In genomic region chr18:46071615-46071893, GRCh38 we compare ENCODE assay signal across 8 cellular contexts. TPM values are rescaled to one million over a fixed set of nuclear protein-coding genes. Genes with fewer than 3 reads are reported as not detected.
DNase-seq lines count a peak whose midpoint lies in the region; ATAC-seq lines count a peak whose summit lies in the region.

No MANE protein-coding gene starts in this region.

- H3K9me3 Mint-ChIP-seq in CD8-positive, alpha-beta memory T cell, result no peaks in the 10 kb centered on the region
- H3K9me3 Mint-ChIP-seq in activated naive CD4-positive, alpha-beta T cell treated with anti-CD3 and anti-CD28 coated beads, Interleukin-2, amount 50 U/mL, for 24 hours, result no peaks in the 10 kb centered on the region
- H3K9me3 Mint-ChIP-seq in stimulated activated naive CD8-positive, alpha-beta T cell treated with anti-CD3 and anti-CD28 coated beads, Interleukin-15, Interleukin-2, amounts not matched to agents 100 ng/mL and 50 ng/mL, for 24 hours, result no peaks in the 10 kb centered on the region

- DNase-seq in CD8-positive, alpha-beta memory T cell, result peak in 1 of 5 donors; percentile 14
- no peak for DNase-seq in RKO (ENCODE audit: low spot score)
- no peak for DNase-seq in GM19240 (ENCODE audit: insufficient read length, low spot score)

- peak overlapping the region in 4 of 8 donors; percentile 1 to 73 (median 32) for H3K27ac Mint-ChIP-seq in CD8-positive, alpha-beta memory T cell
- H3K27ac Mint-ChIP-seq in activated naive CD4-positive, alpha-beta T cell treated with anti-CD3 and anti-CD28 coated beads, Interleukin-2, amount 50 U/mL, for 24 hours, result no peak overlapping the region
- peak overlapping the region; percentile 75 for H3K27ac Mint-ChIP-seq in stimulated activated naive CD8-positive, alpha-beta T cell treated with anti-CD3 and anti-CD28 coated beads, Interleukin-15, Interleukin-2, amounts not matched to agents 100 ng/mL and 50 ng/mL, for 24 hours

- H3K4me3 ChIP-seq in CD8-positive, alpha-beta memory T cell (ENCODE audit: low read length), result peak overlapping the region; percentile 60
- peak overlapping the region; percentile 68 for H3K4me3 ChIP-seq in iPS-18c (ENCODE audit: insufficient read depth, low read depth, low read length)

- no peaks in the 10 kb centered on the region for H3K36me3 Mint-ChIP-seq in CD8-positive, alpha-beta memory T cell
- no peaks in the 10 kb centered on the region for H3K36me3 Mint-ChIP-seq in activated naive CD4-positive, alpha-beta T cell treated with anti-CD3 and anti-CD28 coated beads, Interleukin-2, amount 50 U/mL, for 24 hours
- peaks cover 17% of the 10 kb centered on the region for H3K36me3 Mint-ChIP-seq in stimulated activated naive CD8-positive, alpha-beta T cell treated with anti-CD3 and anti-CD28 coated beads, Interleukin-15, Interleukin-2, amounts not matched to agents 100 ng/mL and 50 ng/mL, for 24 hours (ENCODE audit: low read depth)

- H3K36me3 ChIP-seq in CD8-positive, alpha-beta memory T cell (ENCODE audit: insufficient read depth, low read length), result no peaks in the 10 kb centered on the region

- CTCF ChIA-PET in CD8-positive, alpha-beta memory T cell (lab: Charles Lee), result interaction anchor here (0.8 to 1.4 kb wide), 5 partner anchors 16 to 384 kb away, joined by 3 to 6 read pairs (median 3); a partner anchor contains a TSS

- H3K4me3 Mint-ChIP-seq in CD8-positive, alpha-beta memory T cell, result peak overlapping the region; percentile 62 to 93 (median 80)
- peak overlapping the region; percentile 84 for H3K4me3 Mint-ChIP-seq in activated naive CD4-positive, alpha-beta T cell treated with anti-CD3 and anti-CD28 coated beads, Interleukin-2, amount 50 U/mL, for 24 hours
- H3K4me3 Mint-ChIP-seq in stimulated activated naive CD8-positive, alpha-beta T cell treated with anti-CD3 and anti-CD28 coated beads, Interleukin-15, Interleukin-2, amounts not matched to agents 100 ng/mL and 50 ng/mL, for 24 hours, result peak overlapping the region; percentile 85

- H3K27ac ChIP-seq in CD8-positive, alpha-beta memory T cell (ENCODE audit: low read depth, low read length), result peak overlapping the region; percentile 64

- no peaks in the 10 kb centered on the region for H3K9me3 ChIP-seq in CD8-positive, alpha-beta memory T cell (ENCODE audit: low read length)
- no peaks in the 10 kb centered on the region for H3K9me3 ChIP-seq in iPS-18c (ENCODE audit: control insufficient read depth, insufficient read depth, low read length)

- POLR2A ChIA-PET in CD8-positive, alpha-beta memory T cell (lab: Charles Lee), result interaction anchor here (0.5 to 1.5 kb wide), 3 partner anchors 10 to 38 kb away, joined by 4 to 5 read pairs (median 4); partner anchors contain the start of gene ATP5F1A

- ATAC-seq in HG02885 (IDR thresholded peaks at IDR 0.05; ENCODE audit: poor library complexity, unreplicated experiment), result peak; percentile 18
- no peak for ATAC-seq in HG02840 (IDR thresholded peaks at IDR 0.05; ENCODE audit: low FRiP score, unreplicated experiment)

- H3K27me3 Mint-ChIP-seq in CD8-positive, alpha-beta memory T cell, result peaks cover 0 to 1% of the 10 kb centered on the region in 2 donors
- H3K27me3 Mint-ChIP-seq in activated naive CD4-positive, alpha-beta T cell treated with anti-CD3 and anti-CD28 coated beads, Interleukin-2, amount 50 U/mL, for 24 hours, result no peaks in the 10 kb centered on the region
- H3K27me3 Mint-ChIP-seq in stimulated activated naive CD8-positive, alpha-beta T cell treated with anti-CD3 and anti-CD28 coated beads, Interleukin-15, Interleukin-2, amounts not matched to agents 100 ng/mL and 50 ng/mL, for 24 hours, result no peaks in the 10 kb centered on the region

- peaks cover 45% of the 10 kb centered on the region for H3K4me1 ChIP-seq in CD8-positive, alpha-beta memory T cell (ENCODE audit: insufficient read depth, low read length)

- peaks cover 37 to 45% (median 38%) of the 10 kb centered on the region in 3 donors for H3K4me1 Mint-ChIP-seq in CD8-positive, alpha-beta memory T cell
- H3K4me1 Mint-ChIP-seq in activated naive CD4-positive, alpha-beta T cell treated with anti-CD3 and anti-CD28 coated beads, Interleukin-2, amount 50 U/mL, for 24 hours, result peaks cover 47% of the 10 kb centered on the region
- peaks cover 45% of the 10 kb centered on the region for H3K4me1 Mint-ChIP-seq in stimulated activated naive CD8-positive, alpha-beta T cell treated with anti-CD3 and anti-CD28 coated beads, Interleukin-15, Interleukin-2, amounts not matched to agents 100 ng/mL and 50 ng/mL, for 24 hours (ENCODE audit: low read depth)

- H3K27me3 ChIP-seq in CD8-positive, alpha-beta memory T cell (ENCODE audit: insufficient read depth, low read length, poor library complexity, severe bottlenecking), result no peaks in the 10 kb centered on the region

RNA-seq across cellular contexts. Expression of gene PSTPIP2, which starts 0.5 kb away (rescaled TPM):
- 10 to 100 TPM; 24.9 to 25.3 TPM for total RNA-seq in CD8-positive, alpha-beta memory T cell
- 11.0 TPM for polyA plus RNA-seq in CD8-positive, alpha-beta memory T cell

RNA-seq across cellular contexts. Expression of gene ATP5F1A, which starts 26.5 kb away (rescaled TPM):
- 100 to 1,000 TPM; 456 to 468 TPM for total RNA-seq in CD8-positive, alpha-beta memory T cell
- polyA plus RNA-seq in CD8-positive, alpha-beta memory T cell, result 409 TPM

RNA-seq across cellular contexts. Expression of gene HAUS1, which starts 32.6 kb away (rescaled TPM):
- total RNA-seq in CD8-positive, alpha-beta memory T cell, result 10 to 100 TPM; 52.5 to 53.3 TPM
- polyA plus RNA-seq in CD8-positive, alpha-beta memory T cell, result 43.2 TPM
